ENCODE assay signal across 14 cellular contexts in the genomic region with DNA sequence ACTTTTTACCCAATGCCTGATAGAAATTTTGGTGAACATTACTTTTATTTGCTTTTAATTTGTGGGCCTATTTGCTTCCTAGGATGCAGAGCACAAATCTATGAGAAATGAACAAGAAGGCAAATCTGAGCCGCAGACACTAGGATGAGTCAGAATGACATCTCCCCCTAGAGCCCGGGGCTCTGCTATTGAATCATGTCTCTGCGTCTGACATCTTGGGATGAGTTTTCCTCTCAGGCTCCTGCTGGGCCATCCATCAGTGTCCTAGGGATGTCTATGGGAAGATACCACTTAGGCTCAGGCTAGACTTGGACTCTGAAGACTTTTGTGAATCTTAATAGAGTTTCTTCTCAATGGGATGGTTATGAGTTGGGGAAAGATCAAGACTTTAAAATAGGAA.
DNase-seq lines count a peak whose midpoint lies in the region; ATAC-seq and TF ChIP-seq lines count a peak whose summit lies in the region.
"Had no signal": no experiment of that assay in that cellular context is flagged by ENCODE, and none has a peak within 500 bp of the region (broad histone marks: within the 10 kb centered on the region; RNA-seq: fewer than 3 reads in every experiment).

No MANE protein-coding gene starts in this region.

- peak; percentile 35; the same call in 1 of the 2 replicates for ATAC-seq in PC-3
- ATAC-seq: right lobe of liver had no signal

- H3K9ac ChIP-seq in PC-3 (ENCODE audit: low read length) (no peak overlapping the region), neural cell (ENCODE audit: low read length) (no peak overlapping the region)

- H3K27me3 ChIP-seq in PC-3 (ENCODE audit: low read length) (peaks cover 33% of the 10 kb centered on the region), neural cell (ENCODE audit: insufficient read depth, low read depth, low read length) (no peaks in the 10 kb centered on the region), transverse colon (no peaks in the 10 kb centered on the region)
- H3K27me3 ChIP-seq: Peyer's patch, right lobe of liver had no signal

- H2AFZ ChIP-seq in PC-3 (ENCODE audit: low read length) (no peak overlapping the region), neural cell (ENCODE audit: low read depth, low read length) (no peak overlapping the region)

- intact Hi-C loops in PC-3 (cut with micrococcal nuclease) = no loop called here
- intact Hi-C loops in transverse colon (cut with DNase I; ENCODE audit: low total_unique reads) = no loop called here

- TF ChIP-seq CTCF in PC-3 (conservative IDR thresholded peaks at IDR 0.05; ENCODE audit: low read depth, low read length) = no peak
- TF ChIP-seq CTCF in choroid plexus epithelial cell (conservative IDR thresholded peaks at IDR 0.05; ENCODE audit: low read depth, low read length) = no peak
- peak; percentile 13 for TF ChIP-seq CTCF in neural cell (IDR thresholded peaks at IDR 0.05; ENCODE audit: poor library complexity, severe bottlenecking)
- TF ChIP-seq CTCF in transverse colon (IDR thresholded peaks at IDR 0.05) = no peak

- H3K79me2 ChIP-seq in PC-3 (ENCODE audit: low read length) (no peaks in the 10 kb centered on the region), neural cell (replicated peaks; ENCODE audit: insufficient read depth, low read length) (no peaks in the 10 kb centered on the region)

- H3K27ac ChIP-seq in PC-3 (ENCODE audit: low read length) (no peak overlapping the region), neural cell (ENCODE audit: low read length) (no peak overlapping the region), transverse colon (no peak overlapping the region)
- H3K27ac ChIP-seq: Peyer's patch, right lobe of liver had no signal

- TF ChIP-seq POLR2A in transverse colon (IDR thresholded peaks at IDR 0.05) = no peak

- H3K9me2 ChIP-seq in PC-3 (replicated peaks; ENCODE audit: low read length) (no peaks in the 10 kb centered on the region), neural cell (ENCODE audit: insufficient read depth, low read length) (no peaks in the 10 kb centered on the region)

- H3K4me2 ChIP-seq in PC-3 (ENCODE audit: low read length) = no peak overlapping the region
- no peak overlapping the region for H3K4me2 ChIP-seq in neural cell (ENCODE audit: low read length)

- 68 to 100% methylated on average over 2 to 3 of the region's 3 CpGs for WGBS in transverse colon (ENCODE audit: low coverage in 1 of 2), 2 donors

- no peaks in the 10 kb centered on the region for H4K20me1 ChIP-seq in PC-3 (ENCODE audit: low read length)
- no peaks in the 10 kb centered on the region for H4K20me1 ChIP-seq in neural cell (ENCODE audit: insufficient read depth)

- H3K4me3 ChIP-seq in PC-3 (ENCODE audit: low read length) (no peak overlapping the region), choroid plexus epithelial cell (ENCODE audit: low read depth, low read length) (no peak overlapping the region), neural cell (ENCODE audit: low read length) (no peak overlapping the region), transverse colon (no peak overlapping the region)
- H3K4me3 ChIP-seq: Peyer's patch, right lobe of liver had no signal

- DNase-seq in ELR (ENCODE audit: low read depth) (peak; percentile 88), PC-3 (peak; percentile 38), choroid plexus epithelial cell (ENCODE audit: low read depth) (peak; percentile 34), NCI-H2081 treated with DMSO at 0.1 percent for 48 hours (lab: John Stamatoyannopoulos, UW) (no peak), NCI-H1694 (lab: John Stamatoyannopoulos, UW) (no peak), transverse colon (no peak), AG08396 (ENCODE audit: low spot score) (no peak)
- DNase-seq: activated CD8-positive, alpha-beta memory T cell treated with anti-CD3 and anti-CD28 coated beads for 24 hours; CD4-positive, alpha-beta memory T cell; NCI-H226; Peyer's patch; right lobe of liver; substantia nigra had no signal

- no peaks in the 10 kb centered on the region for H3K9me3 ChIP-seq in PC-3 (ENCODE audit: low read length)
- H3K9me3 ChIP-seq in neural cell (ENCODE audit: low read length) = no peaks in the 10 kb centered on the region
- H3K9me3 ChIP-seq in transverse colon = no peaks in the 10 kb centered on the region
- H3K9me3 ChIP-seq: right lobe of liver had no signal

- H3F3A ChIP-seq in PC-3 (ENCODE audit: low read length, unreplicated experiment) = no peaks in the 10 kb centered on the region
- H3F3A ChIP-seq in neural cell (ENCODE audit: insufficient read depth, low read length, poor library complexity, severe bottlenecking) = no peaks in the 10 kb centered on the region

- no peaks in the 10 kb centered on the region for H3K4me1 ChIP-seq in PC-3 (ENCODE audit: insufficient read depth, low read length)
- H3K4me1 ChIP-seq in transverse colon = no peaks in the 10 kb centered on the region
- H3K4me1 ChIP-seq: Peyer's patch, right lobe of liver had no signal

- CTCF ChIA-PET in PC-3 (lab: Charles Lee) = no interaction called here

- in situ Hi-C loops in transverse colon (cut with MboI; ENCODE audit: low pct_ligation_motif_present in 1 of 4, low pct_unique_long_range_greater_than_20kb in 1 of 4, low sequenced_read_pairs in 3 of 4) = no loop called here

- no peak for TF ChIP-seq RAD21 in neural cell (conservative IDR thresholded peaks at IDR 0.05)

- no TSS peak for BruUV-seq in PC-3 (replicated peaks; lab: Mats Ljungman, UMichigan)

- peak; percentile 39 for TF ChIP-seq EP300 in neural cell (conservative IDR thresholded peaks at IDR 0.05; ENCODE audit: poor library complexity, severe bottlenecking)
- no peak for TF ChIP-seq EP300 in transverse colon (IDR thresholded peaks at IDR 0.05; ENCODE audit: low read depth)

- POLR2A ChIA-PET in PC-3 (lab: Charles Lee; ENCODE audit: unreplicated experiment) = no interaction called here

- no peaks in the 10 kb centered on the region for H3K36me3 ChIP-seq in PC-3 (ENCODE audit: low read depth, low read length)
- H3K36me3 ChIP-seq in neural cell (ENCODE audit: insufficient read depth, low read length) = no peaks in the 10 kb centered on the region
- H3K36me3 ChIP-seq in transverse colon = no peaks in the 10 kb centered on the region
- H3K36me3 ChIP-seq: Peyer's patch, right lobe of liver had no signal

TF ChIP-seq in neural cell, 6 proteins besides CTCF, POLR2A, EP300 and RAD21:
- TF ChIP-seq, protein P1, sequence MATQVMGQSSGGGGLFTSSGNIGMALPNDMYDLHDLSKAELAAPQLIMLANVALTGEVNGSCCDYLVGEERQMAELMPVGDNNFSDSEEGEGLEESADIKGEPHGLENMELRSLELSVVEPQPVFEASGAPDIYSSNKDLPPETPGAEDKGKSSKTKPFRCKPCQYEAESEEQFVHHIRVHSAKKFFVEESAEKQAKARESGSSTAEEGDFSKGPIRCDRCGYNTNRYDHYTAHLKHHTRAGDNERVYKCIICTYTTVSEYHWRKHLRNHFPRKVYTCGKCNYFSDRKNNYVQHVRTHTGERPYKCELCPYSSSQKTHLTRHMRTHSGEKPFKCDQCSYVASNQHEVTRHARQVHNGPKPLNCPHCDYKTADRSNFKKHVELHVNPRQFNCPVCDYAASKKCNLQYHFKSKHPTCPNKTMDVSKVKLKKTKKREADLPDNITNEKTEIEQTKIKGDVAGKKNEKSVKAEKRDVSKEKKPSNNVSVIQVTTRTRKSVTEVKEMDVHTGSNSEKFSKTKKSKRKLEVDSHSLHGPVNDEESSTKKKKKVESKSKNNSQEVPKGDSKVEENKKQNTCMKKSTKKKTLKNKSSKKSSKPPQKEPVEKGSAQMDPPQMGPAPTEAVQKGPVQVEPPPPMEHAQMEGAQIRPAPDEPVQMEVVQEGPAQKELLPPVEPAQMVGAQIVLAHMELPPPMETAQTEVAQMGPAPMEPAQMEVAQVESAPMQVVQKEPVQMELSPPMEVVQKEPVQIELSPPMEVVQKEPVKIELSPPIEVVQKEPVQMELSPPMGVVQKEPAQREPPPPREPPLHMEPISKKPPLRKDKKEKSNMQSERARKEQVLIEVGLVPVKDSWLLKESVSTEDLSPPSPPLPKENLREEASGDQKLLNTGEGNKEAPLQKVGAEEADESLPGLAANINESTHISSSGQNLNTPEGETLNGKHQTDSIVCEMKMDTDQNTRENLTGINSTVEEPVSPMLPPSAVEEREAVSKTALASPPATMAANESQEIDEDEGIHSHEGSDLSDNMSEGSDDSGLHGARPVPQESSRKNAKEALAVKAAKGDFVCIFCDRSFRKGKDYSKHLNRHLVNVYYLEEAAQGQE (IDR thresholded peaks at IDR 0.05; ENCODE audit: borderline replicate concordance) = no peak
- no peak for TF ChIP-seq SMC3 (conservative IDR thresholded peaks at IDR 0.05; ENCODE audit: poor library complexity)
- no peak for TF ChIP-seq EZH2 (IDR thresholded peaks at IDR 0.05; ENCODE audit: borderline replicate concordance, insufficient read depth, low read length, poor library complexity, severe bottlenecking)
- no peak for TF ChIP-seq MXI1 (conservative IDR thresholded peaks at IDR 0.05; ENCODE audit: poor library complexity, severe bottlenecking)
- no peak for TF ChIP-seq TAF1 (IDR thresholded peaks at IDR 0.05; ENCODE audit: low read depth)
- no peak for TF ChIP-seq POLR2AphosphoS5 (IDR thresholded peaks at IDR 0.05)
TF ChIP-seq in neural cell: peak in this region for 0.

Comparison
In these comparisons a context has a peak if more than half of its experiments do, and no peak if none do; other contexts are left out.
1. DNase-seq: peak in ELR (single experiment), PC-3 (single experiment) and choroid plexus epithelial cell (single experiment); none in NCI-H2081 treated with DMSO at 0.1 percent for 48 hours (single experiment), NCI-H1694 (single experiment), transverse colon (single experiment) and AG08396 (single experiment).